Comparison of ENCODE assay signal across 1 cellular context in the genomic region with DNA sequence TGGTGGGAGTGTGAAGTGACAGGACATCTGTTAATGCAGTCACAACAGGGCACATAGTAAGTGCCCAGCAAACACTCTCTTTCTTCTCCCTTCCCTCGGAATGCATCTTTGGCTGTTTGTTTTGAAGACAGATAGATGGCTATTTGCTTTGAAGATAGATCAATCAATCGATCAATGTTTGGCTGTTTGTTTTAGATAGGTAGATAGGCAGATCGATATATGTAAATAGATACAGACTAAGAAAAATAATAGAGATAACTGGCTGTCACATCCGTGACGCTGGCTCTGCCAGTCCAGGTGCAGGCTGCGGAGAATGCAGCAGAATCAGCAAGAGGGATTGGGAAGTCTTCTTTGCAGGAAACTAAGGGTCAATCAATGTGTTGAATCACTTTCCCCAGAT.
TF ChIP-seq lines count a peak whose summit lies in the region.

No MANE protein-coding gene starts in this region.

TF ChIP-seq in IMR-90, 13 proteins besides CTCF, POLR2A, EP300 and RAD21:
- TF ChIP-seq SMC3 (IDR thresholded peaks at IDR 0.05; ENCODE audit: low read depth, low read length) (no peak), BHLHE40 (IDR thresholded peaks at IDR 0.05; ENCODE audit: low read depth, low read length) (no peak), RCOR1 (IDR thresholded peaks at IDR 0.05; ENCODE audit: insufficient replicate concordance, low read length) (no peak), MXI1 (IDR thresholded peaks at IDR 0.05; ENCODE audit: borderline replicate concordance, low read depth, low read length) (no peak), CEBPB (IDR thresholded peaks at IDR 0.05; ENCODE audit: low read depth, low read length) (no peak), MAZ (IDR thresholded peaks at IDR 0.05; ENCODE audit: borderline replicate concordance, low read depth, low read length) (no peak), RFX5 (IDR thresholded peaks at IDR 0.05; ENCODE audit: low read depth, low read length) (no peak), CHD1 (IDR thresholded peaks at IDR 0.05; ENCODE audit: low read depth, low read length) (no peak)
- TF ChIP-seq, protein P1, sequence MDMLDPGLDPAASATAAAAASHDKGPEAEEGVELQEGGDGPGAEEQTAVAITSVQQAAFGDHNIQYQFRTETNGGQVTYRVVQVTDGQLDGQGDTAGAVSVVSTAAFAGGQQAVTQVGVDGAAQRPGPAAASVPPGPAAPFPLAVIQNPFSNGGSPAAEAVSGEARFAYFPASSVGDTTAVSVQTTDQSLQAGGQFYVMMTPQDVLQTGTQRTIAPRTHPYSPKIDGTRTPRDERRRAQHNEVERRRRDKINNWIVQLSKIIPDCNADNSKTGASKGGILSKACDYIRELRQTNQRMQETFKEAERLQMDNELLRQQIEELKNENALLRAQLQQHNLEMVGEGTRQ (IDR thresholded peaks at IDR 0.05; ENCODE audit: low read depth, low read length) = no peak
